In the genomic region with DNA sequence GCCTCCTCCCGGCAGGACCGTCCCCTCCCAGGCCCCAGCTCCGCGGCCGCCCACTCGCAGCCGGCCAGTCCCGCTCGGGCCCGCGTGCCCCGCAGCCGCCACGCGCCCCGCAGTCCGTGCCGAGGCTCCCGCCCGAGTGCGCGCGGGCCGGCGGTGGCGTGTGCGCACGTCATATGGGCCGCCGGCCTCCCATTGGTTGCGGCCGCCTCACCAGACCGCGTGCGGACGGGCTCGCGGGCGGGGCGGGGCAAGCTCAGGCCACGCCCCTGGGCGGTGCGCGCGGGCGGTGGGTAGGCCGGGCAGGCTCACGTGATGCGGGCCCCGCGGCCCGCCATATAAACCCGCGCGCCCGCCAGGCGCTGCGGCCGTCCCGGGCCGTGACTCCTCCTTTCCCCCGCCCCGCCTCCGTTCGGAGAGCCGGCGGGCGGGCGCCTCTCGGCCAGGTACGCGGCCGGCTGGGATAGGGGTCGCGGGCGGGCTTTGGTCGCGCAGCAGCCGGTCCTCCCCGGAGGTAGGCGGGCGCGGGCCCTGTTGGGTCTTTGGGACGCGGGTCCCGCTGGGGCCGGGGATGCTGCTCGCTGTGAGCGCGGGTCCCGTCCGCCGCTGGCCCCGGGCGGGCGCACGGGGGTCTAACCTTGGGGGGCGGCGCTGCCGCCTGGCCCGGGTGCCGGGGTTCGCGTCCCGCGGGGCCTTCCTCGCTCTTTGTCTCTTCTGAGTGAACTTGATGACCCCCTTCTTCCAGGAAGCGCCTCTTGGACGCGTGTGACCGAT, we compare ENCODE assay signal across 8 cellular contexts. TPM values are rescaled to one million over a fixed set of nuclear protein-coding genes. Genes with fewer than 3 reads are reported as not detected.
DNase-seq lines count a peak whose midpoint lies in the region; ATAC-seq and TF ChIP-seq lines count a peak whose summit lies in the region.

A gene (plus strand): TSS at position 362 of the 771 bp plus-strand sequence. CDS start 408 bp downstream, at position 770.

- no peaks in the 10 kb centered on the region for H3K9me3 Mint-ChIP-seq in activated naive CD8-positive, alpha-beta T cell treated with anti-CD3 and anti-CD28 coated beads, Interleukin-2, amount 50 U/mL, for 24 hours
- no peaks in the 10 kb centered on the region for H3K9me3 Mint-ChIP-seq in progenitor cell of endocrine pancreas (ENCODE audit: low read depth)

- TF ChIP-seq CTCF in GM12865 (IDR thresholded peaks at IDR 0.05; ENCODE audit: insufficient read depth, low read depth, low read length, missing control alignments) (no peak), cardiac muscle cell (IDR thresholded peaks at IDR 0.05; ENCODE audit: low read depth, low read length) (no peak), progenitor cell of endocrine pancreas (IDR thresholded peaks at IDR 0.05; ENCODE audit: unreplicated experiment) (no peak), upper lobe of right lung (IDR thresholded peaks at IDR 0.05) (no peak)

- peaks cover 5% of the 10 kb centered on the region for H3K36me3 ChIP-seq in cardiac muscle cell
- peaks cover 17% of the 10 kb centered on the region for H3K36me3 ChIP-seq in upper lobe of right lung

- H3K27me3 Mint-ChIP-seq in activated naive CD8-positive, alpha-beta T cell treated with anti-CD3 and anti-CD28 coated beads, Interleukin-2, amount 50 U/mL, for 24 hours = no peaks in the 10 kb centered on the region
- H3K27me3 Mint-ChIP-seq in progenitor cell of endocrine pancreas = peaks cover 11% of the 10 kb centered on the region

- intact Hi-C loops in upper lobe of right lung (cut with DNase I) = no loop called here

- ATAC-seq in HG02642 (IDR thresholded peaks at IDR 0.05; ENCODE audit: poor library complexity, unreplicated experiment) = peak; percentile 69
- ATAC-seq in activated naive CD8-positive, alpha-beta T cell treated with anti-CD3 and anti-CD28 coated beads, Interleukin-2, amount 50 U/mL, for 24 hours = peak; percentile 41
- peak; percentile 91 for ATAC-seq in upper lobe of right lung

- H3K27me3 ChIP-seq in cardiac muscle cell = no peaks in the 10 kb centered on the region
- no peaks in the 10 kb centered on the region for H3K27me3 ChIP-seq in upper lobe of right lung

- peaks cover 39% of the 10 kb centered on the region for H3K4me1 Mint-ChIP-seq in activated naive CD8-positive, alpha-beta T cell treated with anti-CD3 and anti-CD28 coated beads, Interleukin-2, amount 50 U/mL, for 24 hours
- H3K4me1 Mint-ChIP-seq in progenitor cell of endocrine pancreas (ENCODE audit: low read depth) = peaks cover 30% of the 10 kb centered on the region

- H3K4me3 ChIP-seq in GM12865 (ENCODE audit: low read depth, low read length) (peak within 1 kb of the TSS; percentile 96), cardiac muscle cell (peak within 1 kb of the TSS; percentile 66), upper lobe of right lung (peak within 1 kb of the TSS; percentile 91)

- peak within 1 kb of the TSS; percentile 96 for H3K27ac Mint-ChIP-seq in activated naive CD8-positive, alpha-beta T cell treated with anti-CD3 and anti-CD28 coated beads, Interleukin-2, amount 50 U/mL, for 24 hours
- peak within 1 kb of the TSS; percentile 90 for H3K27ac Mint-ChIP-seq in progenitor cell of endocrine pancreas

- H3K27ac ChIP-seq in cardiac muscle cell = peak within 1 kb of the TSS; percentile 97
- peak within 1 kb of the TSS; percentile 90 for H3K27ac ChIP-seq in upper lobe of right lung

- H3K9me3 ChIP-seq in cardiac muscle cell (ENCODE audit: low read depth) (no peaks in the 10 kb centered on the region), upper lobe of right lung (no peaks in the 10 kb centered on the region)

- H3K4me1 ChIP-seq in cardiac muscle cell (ENCODE audit: low read depth) (peaks cover 29% of the 10 kb centered on the region), upper lobe of right lung (peaks cover 14% of the 10 kb centered on the region)

- H3K4me3 Mint-ChIP-seq in activated naive CD8-positive, alpha-beta T cell treated with anti-CD3 and anti-CD28 coated beads, Interleukin-2, amount 50 U/mL, for 24 hours = peak within 1 kb of the TSS; percentile 89
- H3K4me3 Mint-ChIP-seq in progenitor cell of endocrine pancreas (ENCODE audit: low read depth) = peak within 1 kb of the TSS; percentile 83

- peak; percentile 97 for DNase-seq in GM12865 (ENCODE audit: low read depth)
- DNase-seq in NCI-H1105 treated with DMSO at 0.1 percent for 48 hours (lab: John Stamatoyannopoulos, UW) = peak; percentile 86
- DNase-seq in SW480 (ENCODE audit: low spot score) = peak; percentile 85
- DNase-seq in activated naive CD8-positive, alpha-beta T cell treated with anti-CD3 and anti-CD28 coated beads, Interleukin-2, amount 50 U/mL, for 24 hours = peak; percentile 92
- peak; percentile 95 to 97 for DNase-seq in cardiac muscle cell (ENCODE audit: low read depth in 1 of 2, low spot score in 1 of 2)
- peak; percentile 91 for DNase-seq in progenitor cell of endocrine pancreas (ENCODE audit: low spot score, unreplicated experiment)
- DNase-seq in upper lobe of right lung = peak; percentile 96

- peaks cover 29% of the 10 kb centered on the region for H3K36me3 Mint-ChIP-seq in activated naive CD8-positive, alpha-beta T cell treated with anti-CD3 and anti-CD28 coated beads, Interleukin-2, amount 50 U/mL, for 24 hours (ENCODE audit: low read depth)
- H3K36me3 Mint-ChIP-seq in progenitor cell of endocrine pancreas (ENCODE audit: insufficient read depth) = peaks cover 1% of the 10 kb centered on the region

RNA-seq across cellular contexts. Expression of the gene that starts here (rescaled TPM):
- total RNA-seq in cardiac muscle cell = 76.3 and 221 TPM in 2 replicates
- 37.2 and 103 TPM in 2 replicates for polyA plus RNA-seq in cardiac muscle cell
- 28.9 and 31.8 TPM in 2 replicates for total RNA-seq in progenitor cell of endocrine pancreas
- 90.7 TPM for total RNA-seq in upper lobe of right lung

Comparison
In these comparisons a context has a peak if more than half of its experiments do, and no peak if none do; other contexts are left out.
1. Peak in every context shown above with its lines: DNase-seq, ATAC-seq, H3K4me3 ChIP-seq and H3K27ac ChIP-seq.
2. ATAC-seq: peak in every context shown above with its lines; median percentile 91 in upper lobe of right lung; 69 in HG02642; 41 in activated naive CD8-positive, alpha-beta T cell treated with anti-CD3 and anti-CD28 coated beads, Interleukin-2, amount 50 U/mL, for 24 hours.